Comparison of ENCODE assay signal across 21 cellular contexts in genomic region chr19:39915101-39915847, GRCh38. TPM values are rescaled to one million over a fixed set of nuclear protein-coding genes. Genes with fewer than 3 reads are reported as not detected.
DNase-seq lines count a peak whose midpoint lies in the region; ATAC-seq and TF ChIP-seq lines count a peak whose summit lies in the region.
"Had no signal": no experiment of that assay in that cellular context is flagged by ENCODE, and none has a peak within 500 bp of the region (broad histone marks: within the 10 kb centered on the region; RNA-seq: fewer than 3 reads in every experiment).

No MANE protein-coding gene starts in this region.

- no TSS peak for BruUV-seq in mammary epithelial cell (replicated peaks; lab: Mats Ljungman, UMichigan)

- dilution Hi-C loops in mammary epithelial cell (cut with HindIII; ENCODE audit: low sequenced_read_pairs), result no loop called here

- peak overlapping the region; percentile 85 for H2BK15ac ChIP-seq in neuronal stem cell (ENCODE audit: low read length)

- H3K9me3 Mint-ChIP-seq in endodermal cell (no peaks in the 10 kb centered on the region), mesothelial cell of epicardium (no peaks in the 10 kb centered on the region)
- H3K9me3 Mint-ChIP-seq: activated T-cell treated with anti-CD3 and anti-CD28 coated beads, Interleukin-2, amount 50 U/mL, for 4 hours; brain; stimulated activated naive CD8-positive, alpha-beta T cell treated with anti-CD3 and anti-CD28 coated beads, Interleukin-15, amount 100 ng/mL, for 72 hours had no signal

- no peak overlapping the region for H3K4ac ChIP-seq in neuronal stem cell (ENCODE audit: low read length)

- H3K27ac Mint-ChIP-seq in endodermal cell (no peak overlapping the region), mesothelial cell of epicardium (no peak overlapping the region)
- H3K27ac Mint-ChIP-seq: brain had no signal

- no peaks in the 10 kb centered on the region for H3K9me3 ChIP-seq in mammary epithelial cell (replicated peaks; ENCODE audit: insufficient read depth, low read length)
- no peaks in the 10 kb centered on the region for H3K9me3 ChIP-seq in breast epithelium
- no peaks in the 10 kb centered on the region for H3K9me3 ChIP-seq in endodermal cell (ENCODE audit: control insufficient read depth, low read length)
- no peaks in the 10 kb centered on the region for H3K9me3 ChIP-seq in neuronal stem cell (replicated peaks in 1 of 2; ENCODE audit: control insufficient read depth in 2 of 2, insufficient read depth in 1 of 2, low read depth in 1 of 2, low read length in 2 of 2)
- H3K9me3 ChIP-seq: adrenal gland had no signal

- no peak overlapping the region for H2BK5ac ChIP-seq in neuronal stem cell (ENCODE audit: low read length)

- no peak for DNase-seq in mammary epithelial cell
- no peak for DNase-seq in breast epithelium (ENCODE audit: low spot score in 2 of 2)
- peak; percentile 53 for DNase-seq in endodermal cell
- no peak for DNase-seq in neuronal stem cell (ENCODE audit: low spot score)
- DNase-seq in central memory CD4-positive, alpha-beta T cell, result no peak
- no peak for DNase-seq in GM20000 (ENCODE audit: low spot score)
- no peak for DNase-seq in mesothelial cell of epicardium (ENCODE audit: low spot score in 2 of 2, unreplicated experiment in 2 of 2)
- DNase-seq: activated CD4-positive, alpha-beta T cell treated with anti-CD3 and anti-CD28 coated beads for 4 hours; activated naive CD4-positive, alpha-beta T cell; activated T-cell treated with anti-CD3 and anti-CD28 coated beads, Interleukin-2, amount 50 U/mL, for 4 hours; effector CD8-positive, alpha-beta T cell; left cardiac atrium; mesenchymal stem cell; SHP77; stimulated activated naive CD8-positive, alpha-beta T cell treated with anti-CD3 and anti-CD28 coated beads, Interleukin-15, amount 100 ng/mL, for 72 hours had no signal

- no peak overlapping the region for H3K18ac ChIP-seq in neuronal stem cell (ENCODE audit: low read length)

- H3K27me3 Mint-ChIP-seq in endodermal cell (ENCODE audit: insufficient read depth) (peaks cover 5% of the 10 kb centered on the region), mesothelial cell of epicardium (ENCODE audit: low read depth) (no peaks in the 10 kb centered on the region)
- H3K27me3 Mint-ChIP-seq: stimulated activated naive CD8-positive, alpha-beta T cell treated with anti-CD3 and anti-CD28 coated beads, Interleukin-15, amount 100 ng/mL, for 72 hours had no signal

- H3K27me3 ChIP-seq in mammary epithelial cell (ENCODE audit: insufficient read depth, low read length), result peaks cover 4% of the 10 kb centered on the region
- H3K27me3 ChIP-seq in breast epithelium, result peaks cover 0 to 6% of the 10 kb centered on the region in 2 donors
- no peaks in the 10 kb centered on the region for H3K27me3 ChIP-seq in endodermal cell (ENCODE audit: control insufficient read depth, insufficient read depth, low read length, poor library complexity, severe bottlenecking)
- no peaks in the 10 kb centered on the region for H3K27me3 ChIP-seq in neuronal stem cell (ENCODE audit: control insufficient read depth in 3 of 3, insufficient read depth in 3 of 3, low read depth in 1 of 3, low read length in 3 of 3)

- peak overlapping the region; percentile 18 for H2BK120ac ChIP-seq in neuronal stem cell (ENCODE audit: low read depth, low read length)

- no peaks in the 10 kb centered on the region for H3K36me3 Mint-ChIP-seq in endodermal cell (ENCODE audit: low read depth)
- no peaks in the 10 kb centered on the region for H3K36me3 Mint-ChIP-seq in mesothelial cell of epicardium
- H3K36me3 Mint-ChIP-seq: brain had no signal

- in situ Hi-C loops in mammary epithelial cell (cut with MboI; ENCODE audit: low sequenced_read_pairs in 2 of 2), result no loop called here

- WGBS in mammary epithelial cell (ENCODE audit: low coverage, missing lambda C conversion rate), result 25% methylated on average over 22 of the region's 71 CpGs
- WGBS in endodermal cell (ENCODE audit: insufficient coverage in 1 of 2, insufficient read length in 1 of 2), 2 experiments, result 91 to 95% methylated on average over 60 to 71 of the region's 71 CpGs
- no CpG with 5 or more reads among the region's 71 CpGs for WGBS in neuronal stem cell (ENCODE audit: extremely low coverage in 2 of 2, insufficient read length in 2 of 2, insufficient replicate concordance in 1 of 2), 2 donors

- TF ChIP-seq CTCF in mammary epithelial cell (conservative IDR thresholded peaks at IDR 0.05 in 1 of 2, IDR thresholded peaks at IDR 0.05 in 1 of 2; ENCODE audit: extremely low read depth in 1 of 2, insufficient read depth in 1 of 2, low read depth in 1 of 2, low read length in 2 of 2) (no peak), breast epithelium (IDR thresholded peaks at IDR 0.05) (no peak), endodermal cell (conservative IDR thresholded peaks at IDR 0.05) (no peak), GM20000 (IDR thresholded peaks at IDR 0.05; ENCODE audit: extremely low read depth, missing control alignments) (no peak), mesothelial cell of epicardium (IDR thresholded peaks at IDR 0.05; ENCODE audit: unreplicated experiment) (no peak)

- H3K4me1 ChIP-seq in mammary epithelial cell (ENCODE audit: insufficient read depth, low read length) (no peaks in the 10 kb centered on the region), breast epithelium (no peaks in the 10 kb centered on the region), endodermal cell (ENCODE audit: control insufficient read depth, insufficient read depth, low read length) (no peaks in the 10 kb centered on the region), neuronal stem cell (ENCODE audit: control insufficient read depth in 2 of 2, insufficient read depth in 1 of 2, low read depth in 1 of 2, low read length in 2 of 2) (no peaks in the 10 kb centered on the region)
- H3K4me1 ChIP-seq: adrenal gland, tibial artery had no signal

- H4K91ac ChIP-seq in neuronal stem cell (ENCODE audit: low read depth, low read length, poor library complexity), result no peak overlapping the region

- no peaks in the 10 kb centered on the region for H3K36me3 ChIP-seq in mammary epithelial cell (ENCODE audit: insufficient read depth, low read length)
- H3K36me3 ChIP-seq in breast epithelium, result no peaks in the 10 kb centered on the region
- H3K36me3 ChIP-seq in endodermal cell (ENCODE audit: control insufficient read depth, insufficient read depth, low read length), result no peaks in the 10 kb centered on the region
- no peaks in the 10 kb centered on the region for H3K36me3 ChIP-seq in neuronal stem cell (replicated peaks in 1 of 2; ENCODE audit: control insufficient read depth in 2 of 2, insufficient read depth in 2 of 2, low read length in 2 of 2)
- H3K36me3 ChIP-seq: adrenal gland, tibial artery had no signal

- ATAC-seq in GM21529 (IDR thresholded peaks at IDR 0.05; ENCODE audit: unreplicated experiment), result no peak
- ATAC-seq: activated T-cell treated with anti-CD3 and anti-CD28 coated beads, Interleukin-2, amount 50 U/mL, for 4 hours; K562; left cardiac atrium; stimulated activated naive CD8-positive, alpha-beta T cell treated with anti-CD3 and anti-CD28 coated beads, Interleukin-15, amount 100 ng/mL, for 72 hours had no signal

- intact Hi-C loops in mammary epithelial cell (cut with micrococcal nuclease), result no loop called here
- intact Hi-C loops in breast epithelium (cut with DNase I; ENCODE audit: low total_unique reads), result no loop called here

- H3K14ac ChIP-seq in neuronal stem cell (ENCODE audit: low read length), result peak overlapping the region; percentile 71

- H3K4me3 Mint-ChIP-seq in endodermal cell, result no peak overlapping the region
- no peak overlapping the region for H3K4me3 Mint-ChIP-seq in mesothelial cell of epicardium
- H3K4me3 Mint-ChIP-seq: activated T-cell treated with anti-CD3 and anti-CD28 coated beads, Interleukin-2, amount 50 U/mL, for 4 hours; brain; stimulated activated naive CD8-positive, alpha-beta T cell treated with anti-CD3 and anti-CD28 coated beads, Interleukin-15, amount 100 ng/mL, for 72 hours had no signal

- H3K4me2 ChIP-seq in mammary epithelial cell (ENCODE audit: insufficient read depth, low read depth, low read length), result no peak overlapping the region
- no peak overlapping the region for H3K4me2 ChIP-seq in neuronal stem cell (ENCODE audit: insufficient read depth, low read length, poor library complexity, severe bottlenecking)

- H2AFZ ChIP-seq in mammary epithelial cell (ENCODE audit: low read depth, low read length), result peak overlapping the region; percentile 20
- H2AFZ ChIP-seq in neuronal stem cell (ENCODE audit: low read length), result peak overlapping the region; percentile 11

- CTCF ChIA-PET in mammary epithelial cell (lab: Charles Lee; ENCODE audit: low non-redundant PET), result no interaction called here

- H3K79me1 ChIP-seq in neuronal stem cell (ENCODE audit: low read depth, low read length), result peaks cover 4% of the 10 kb centered on the region

- H4K20me1 ChIP-seq in mammary epithelial cell (ENCODE audit: insufficient read depth, low read length), result no peaks in the 10 kb centered on the region

- H3K79me2 ChIP-seq in mammary epithelial cell (ENCODE audit: insufficient read depth, low read length), result no peaks in the 10 kb centered on the region

- peak overlapping the region; percentile 82 for H4K8ac ChIP-seq in neuronal stem cell (ENCODE audit: low read depth, low read length)

- no peak overlapping the region for H3K4me3 ChIP-seq in mammary epithelial cell (replicated peaks in 1 of 3; ENCODE audit: insufficient read depth in 1 of 3, low read depth in 2 of 3, low read length in 3 of 3)
- H3K4me3 ChIP-seq in breast epithelium, result peak overlapping the region in 1 of 3 donors; percentile 25
- H3K4me3 ChIP-seq in endodermal cell (ENCODE audit: low read length), result no peak overlapping the region
- H3K4me3 ChIP-seq in neuronal stem cell (ENCODE audit: low read length in 2 of 2), result no peak overlapping the region
- H3K4me3 ChIP-seq: adrenal gland, K562, tibial artery had no signal

- H3K23ac ChIP-seq in neuronal stem cell (ENCODE audit: low read depth, low read length, poor library complexity), result peak overlapping the region; percentile 43

- H2BK12ac ChIP-seq in neuronal stem cell (ENCODE audit: low read length), result peak overlapping the region; percentile 22

- H3K9ac ChIP-seq in mammary epithelial cell (ENCODE audit: insufficient read depth, low read length) (no peak overlapping the region), endodermal cell (ENCODE audit: extremely low read depth, low read length, poor library complexity, severe bottlenecking) (no peak overlapping the region), neuronal stem cell (ENCODE audit: low read depth, low read length, poor library complexity) (no peak overlapping the region)

- H2AK5ac ChIP-seq in neuronal stem cell (ENCODE audit: low read depth, low read length), result no peak overlapping the region

- H3K4me1 Mint-ChIP-seq in endodermal cell (no peaks in the 10 kb centered on the region), mesothelial cell of epicardium (no peaks in the 10 kb centered on the region)
- H3K4me1 Mint-ChIP-seq: brain had no signal

- no peak overlapping the region for H3K27ac ChIP-seq in mammary epithelial cell (ENCODE audit: insufficient read depth, low read depth, low read length)
- no peak overlapping the region for H3K27ac ChIP-seq in breast epithelium
- H3K27ac ChIP-seq in endodermal cell (ENCODE audit: low read depth, low read length), result no peak overlapping the region
- no peak overlapping the region for H3K27ac ChIP-seq in neuronal stem cell (replicated peaks; ENCODE audit: low read length)
- H3K27ac ChIP-seq: adrenal gland, skin epidermis, tibial artery had no signal

- no peak for TF ChIP-seq POLR2A in breast epithelium (IDR thresholded peaks at IDR 0.05)

RNA-seq across cellular contexts. Expression of gene FCGBP, which starts 19.2 kb away (rescaled TPM):
- total RNA-seq in mammary epithelial cell (under 1 TPM; 0.07 to 0.17 TPM), breast epithelium (10 to 100 TPM; 25.9 to 77.3 (median 28.2) TPM), endodermal cell (under 1 TPM; 0.29 to 0.62 TPM), mesothelial cell of epicardium (1.7 to 2.5 TPM (median 2.3 TPM) in 3 replicates)
- 0.03 TPM for polyA plus RNA-seq in mammary epithelial cell
- not detected for polyA minus RNA-seq in mammary epithelial cell
- 0.14 TPM for polyA plus RNA-seq in endodermal cell (2013, experiment 1 of 2)
- polyA plus RNA-seq in endodermal cell (2013, experiment 2 of 2), result 0.33 TPM
- 0.28 TPM for polyA plus RNA-seq in neuronal stem cell (2013, experiment 1 of 2)
- 0.29 TPM for polyA plus RNA-seq in neuronal stem cell (2013, experiment 2 of 2)

RNA-seq across cellular contexts. Expression of gene PSMC4, which starts 55.7 kb away (rescaled TPM):
- total RNA-seq in mammary epithelial cell, result 100 to 1,000 TPM in 1 of 2 donors, 10 to 100 TPM in 1; 85.9 to 100 TPM
- 98.6 TPM for polyA plus RNA-seq in mammary epithelial cell
- polyA minus RNA-seq in mammary epithelial cell, result 63.9 TPM
- total RNA-seq in breast epithelium, result 10 to 100 TPM; 61.4 to 71.0 (median 70.8) TPM
- total RNA-seq in endodermal cell, result 10 to 100 TPM; 88.9 to 96.9 TPM
- 90.4 TPM for polyA plus RNA-seq in endodermal cell (2013, experiment 1 of 2)
- 90.5 TPM for polyA plus RNA-seq in endodermal cell (2013, experiment 2 of 2)
- 53.0 TPM for polyA plus RNA-seq in neuronal stem cell (2013, experiment 1 of 2)
- 55.0 TPM for polyA plus RNA-seq in neuronal stem cell (2013, experiment 2 of 2)
- 81.3 to 85.8 TPM (median 83.2 TPM) in 3 replicates for total RNA-seq in mesothelial cell of epicardium
